Comparison of ENCODE assay signal across 14 cellular contexts in genomic region chr2:160380000-160380570, GRCh38.
DNase-seq lines count a peak whose midpoint lies in the region; ATAC-seq and TF ChIP-seq lines count a peak whose summit lies in the region.
"Had no signal": no experiment of that assay in that cellular context is flagged by ENCODE, and none has a peak within 500 bp of the region (broad histone marks: within the 10 kb centered on the region; RNA-seq: fewer than 3 reads in every experiment).

No MANE protein-coding gene starts in this region.

- TF ChIP-seq POLR2A in right lobe of liver (IDR thresholded peaks at IDR 0.05), result no peak

- H3K27ac ChIP-seq in right lobe of liver, result peak overlapping the region; percentile 25 to 39 (median 27)

- peaks cover 83% of the 10 kb centered on the region for H3K4me1 Mint-ChIP-seq in activated T-cell treated with anti-CD3 and anti-CD28 coated beads, Interleukin-2, amount 50 U/mL, for 24 hours (ENCODE audit: low read depth)
- peaks cover 40% of the 10 kb centered on the region for H3K4me1 Mint-ChIP-seq in activated T-helper 17 cell treated with anti-CD3 and anti-CD28 coated beads, Interleukin-2, amount 50 U/mL, for 72 hours
- H3K4me1 Mint-ChIP-seq in stimulated activated memory B cell treated with anti-CD40 and anti-IgM and Interleukin-4, amounts not matched to agents 10 μg/mL and 1 μg/mL and 100 μg/mL, for 72 hours, result peaks cover 46% of the 10 kb centered on the region

- DNase-seq in activated T-cell treated with anti-CD3 and anti-CD28 coated beads, Interleukin-2, amount 50 U/mL, for 24 hours, result no peak
- DNase-seq in activated T-cell treated with anti-CD3 and anti-CD28 coated beads, Interleukin-2, amount 50 U/mL, for 1 hour, result no peak
- DNase-seq in right lobe of liver (no peak), globus pallidus (ENCODE audit: low spot score) (no peak)
- no peak for DNase-seq in stimulated activated CD4-positive, alpha-beta T cell treated with anti-CD3 and anti-CD28 coated beads, Interleukin-1b, Interleukin-23, amount 100 ng/mL, for 48 hours
- DNase-seq: ACHN, activated B cell treated with CpG ODN at 0.5 μM for 24 hours, DMS79, NCI-H446, SHP77 had no signal

- WGBS in right lobe of liver (ENCODE audit: insufficient coverage, low coverage, low lambda C conversion rate, missing lambda C conversion rate), result 49% methylated on average over 7 of the region's 7 CpGs

- H3K36me3 Mint-ChIP-seq in activated T-cell treated with anti-CD3 and anti-CD28 coated beads, Interleukin-2, amount 50 U/mL, for 24 hours (ENCODE audit: low read depth), result peaks cover 9% of the 10 kb centered on the region
- no peaks in the 10 kb centered on the region for H3K36me3 Mint-ChIP-seq in activated T-helper 17 cell treated with anti-CD3 and anti-CD28 coated beads, Interleukin-2, amount 50 U/mL, for 72 hours (ENCODE audit: low read depth)
- no peaks in the 10 kb centered on the region for H3K36me3 Mint-ChIP-seq in stimulated activated memory B cell treated with anti-CD40 and anti-IgM and Interleukin-4, amounts not matched to agents 10 μg/mL and 1 μg/mL and 100 μg/mL, for 72 hours

- H3K27me3 Mint-ChIP-seq in activated T-cell treated with anti-CD3 and anti-CD28 coated beads, Interleukin-2, amount 50 U/mL, for 24 hours, result no peaks in the 10 kb centered on the region
- H3K27me3 Mint-ChIP-seq in activated T-helper 17 cell treated with anti-CD3 and anti-CD28 coated beads, Interleukin-2, amount 50 U/mL, for 72 hours, result no peaks in the 10 kb centered on the region
- no peaks in the 10 kb centered on the region for H3K27me3 Mint-ChIP-seq in stimulated activated memory B cell treated with anti-CD40 and anti-IgM and Interleukin-4, amounts not matched to agents 10 μg/mL and 1 μg/mL and 100 μg/mL, for 72 hours
- H3K27me3 Mint-ChIP-seq: activated B cell treated with CpG ODN at 0.5 μM for 24 hours had no signal

- no peaks in the 10 kb centered on the region for H3K9me3 Mint-ChIP-seq in activated T-cell treated with anti-CD3 and anti-CD28 coated beads, Interleukin-2, amount 50 U/mL, for 24 hours
- no peaks in the 10 kb centered on the region for H3K9me3 Mint-ChIP-seq in activated T-helper 17 cell treated with anti-CD3 and anti-CD28 coated beads, Interleukin-2, amount 50 U/mL, for 72 hours
- H3K9me3 Mint-ChIP-seq in stimulated activated memory B cell treated with anti-CD40 and anti-IgM and Interleukin-4, amounts not matched to agents 10 μg/mL and 1 μg/mL and 100 μg/mL, for 72 hours, result no peaks in the 10 kb centered on the region
- H3K9me3 Mint-ChIP-seq: activated B cell treated with CpG ODN at 0.5 μM for 24 hours; activated T-helper 1 cell treated with anti-CD3 and anti-CD28 coated beads, Interleukin-12 subunit alpha, Interleukin-12 subunit beta, Interleukin-2, Interleukin-4 antibody, amounts not matched to agents 30 ng/mL and 10 ng/mL and 1 ng/mL, durations not matched to agents 14 hours and 24 hours and 36 hours had no signal

- no peaks in the 10 kb centered on the region for H3K27me3 ChIP-seq in right lobe of liver

- intact Hi-C loops in right lobe of liver (cut with DNase I), result no loop called here

- H3K4me1 ChIP-seq in right lobe of liver, result peaks cover 0 to 32% (median 4%) of the 10 kb centered on the region in 4 donors

- H3K36me3 ChIP-seq in right lobe of liver, result no peaks in the 10 kb centered on the region

- no peak for TF ChIP-seq CTCF in right lobe of liver (IDR thresholded peaks at IDR 0.05)

- no peak overlapping the region for H3K4me3 Mint-ChIP-seq in activated T-cell treated with anti-CD3 and anti-CD28 coated beads, Interleukin-2, amount 50 U/mL, for 24 hours
- peak overlapping the region; percentile 27 for H3K4me3 Mint-ChIP-seq in activated T-helper 17 cell treated with anti-CD3 and anti-CD28 coated beads, Interleukin-2, amount 50 U/mL, for 72 hours
- no peak overlapping the region for H3K4me3 Mint-ChIP-seq in stimulated activated memory B cell treated with anti-CD40 and anti-IgM and Interleukin-4, amounts not matched to agents 10 μg/mL and 1 μg/mL and 100 μg/mL, for 72 hours
- H3K4me3 Mint-ChIP-seq: activated B cell treated with CpG ODN at 0.5 μM for 24 hours; activated T-helper 1 cell treated with anti-CD3 and anti-CD28 coated beads, Interleukin-12 subunit alpha, Interleukin-12 subunit beta, Interleukin-2, Interleukin-4 antibody, amounts not matched to agents 30 ng/mL and 10 ng/mL and 1 ng/mL, durations not matched to agents 14 hours and 24 hours and 36 hours had no signal

- H3K9me3 ChIP-seq in right lobe of liver, result no peaks in the 10 kb centered on the region

- peak; percentile 46 for ATAC-seq in activated T-helper 17 cell treated with anti-CD3 and anti-CD28 coated beads, Interleukin-2, amount 50 U/mL, for 72 hours (replicated peaks)
- ATAC-seq in right lobe of liver (no peak), HG02973 (IDR thresholded peaks at IDR 0.05; ENCODE audit: unreplicated experiment) (no peak)
- ATAC-seq in stimulated activated memory B cell treated with anti-CD40 and anti-IgM and Interleukin-4, amounts not matched to agents 10 μg/mL and 1 μg/mL and 100 μg/mL, for 72 hours, result no peak

- H3K4me3 ChIP-seq in right lobe of liver, result no peak overlapping the region

- peak overlapping the region; percentile 55 for H3K27ac Mint-ChIP-seq in activated T-cell treated with anti-CD3 and anti-CD28 coated beads, Interleukin-2, amount 50 U/mL, for 24 hours
- H3K27ac Mint-ChIP-seq in activated T-helper 17 cell treated with anti-CD3 and anti-CD28 coated beads, Interleukin-2, amount 50 U/mL, for 72 hours, result peak overlapping the region; percentile 21
- peak overlapping the region; percentile 14 for H3K27ac Mint-ChIP-seq in stimulated activated memory B cell treated with anti-CD40 and anti-IgM and Interleukin-4, amounts not matched to agents 10 μg/mL and 1 μg/mL and 100 μg/mL, for 72 hours
- H3K27ac Mint-ChIP-seq: activated B cell treated with CpG ODN at 0.5 μM for 24 hours; activated T-helper 1 cell treated with anti-CD3 and anti-CD28 coated beads, Interleukin-12 subunit alpha, Interleukin-12 subunit beta, Interleukin-2, Interleukin-4 antibody, amounts not matched to agents 30 ng/mL and 10 ng/mL and 1 ng/mL, durations not matched to agents 14 hours and 24 hours and 36 hours had no signal
